Comparison of ENCODE assay signal across 1 cellular context in genomic region chr17:82309656-82310570, GRCh38.
TF ChIP-seq lines count a peak whose summit lies in the region.

No MANE protein-coding gene starts in this region.

TF ChIP-seq in WTC11, 78 proteins besides CTCF, POLR2A, EP300 and RAD21 (continued from another document):
- TF ChIP-seq, protein P1, sequence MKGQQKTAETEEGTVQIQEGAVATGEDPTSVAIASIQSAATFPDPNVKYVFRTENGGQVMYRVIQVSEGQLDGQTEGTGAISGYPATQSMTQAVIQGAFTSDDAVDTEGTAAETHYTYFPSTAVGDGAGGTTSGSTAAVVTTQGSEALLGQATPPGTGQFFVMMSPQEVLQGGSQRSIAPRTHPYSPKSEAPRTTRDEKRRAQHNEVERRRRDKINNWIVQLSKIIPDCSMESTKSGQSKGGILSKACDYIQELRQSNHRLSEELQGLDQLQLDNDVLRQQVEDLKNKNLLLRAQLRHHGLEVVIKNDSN (CRISPR knock-in tag; IDR thresholded peaks at IDR 0.05): no peak
- TF ChIP-seq, protein P2, sequence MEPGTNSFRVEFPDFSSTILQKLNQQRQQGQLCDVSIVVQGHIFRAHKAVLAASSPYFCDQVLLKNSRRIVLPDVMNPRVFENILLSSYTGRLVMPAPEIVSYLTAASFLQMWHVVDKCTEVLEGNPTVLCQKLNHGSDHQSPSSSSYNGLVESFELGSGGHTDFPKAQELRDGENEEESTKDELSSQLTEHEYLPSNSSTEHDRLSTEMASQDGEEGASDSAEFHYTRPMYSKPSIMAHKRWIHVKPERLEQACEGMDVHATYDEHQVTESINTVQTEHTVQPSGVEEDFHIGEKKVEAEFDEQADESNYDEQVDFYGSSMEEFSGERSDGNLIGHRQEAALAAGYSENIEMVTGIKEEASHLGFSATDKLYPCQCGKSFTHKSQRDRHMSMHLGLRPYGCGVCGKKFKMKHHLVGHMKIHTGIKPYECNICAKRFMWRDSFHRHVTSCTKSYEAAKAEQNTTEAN (CRISPR knock-in tag; IDR thresholded peaks at IDR 0.05): no peak
- TF ChIP-seq ZNF532 (CRISPR knock-in tag; IDR thresholded peaks at IDR 0.05; ENCODE audit: borderline replicate concordance): no peak
